Comparison of ENCODE assay signal across 17 cellular contexts in genomic region chr1:202093856-202094255, GRCh38. TPM values are rescaled to one million over a fixed set of nuclear protein-coding genes. Genes with fewer than 3 reads are reported as not detected.
A peak's percentile ranks its signal among the peaks of the same experiment; 100 is the strongest.
DNase-seq lines count a peak whose midpoint lies in the region; ATAC-seq and TF ChIP-seq lines count a peak whose summit lies in the region.
"Had no signal": no experiment of that assay in that cellular context is flagged by ENCODE, and none has a peak within 500 bp of the region (broad histone marks: within the 10 kb centered on the region; RNA-seq: fewer than 3 reads in every experiment).

No MANE protein-coding gene starts in this region.

- no peak overlapping the region for H3K4me3 ChIP-seq in WERI-Rb-1 (ENCODE audit: low read depth, low read length)

- peak overlapping the region; percentile 64 to 65 for H3K27ac Mint-ChIP-seq in stimulated activated naive CD8-positive, alpha-beta T cell treated with anti-CD3 and anti-CD28 coated beads, Interleukin-15, amount 100 ng/mL, for 72 hours
- peak overlapping the region; percentile 8 for H3K27ac Mint-ChIP-seq in nephron progenitor cell
- H3K27ac Mint-ChIP-seq: CD4-positive, CD25-positive, alpha-beta regulatory T cell had no signal

- H3K9me3 ChIP-seq in WERI-Rb-1 (ENCODE audit: severe bottlenecking): no peaks in the 10 kb centered on the region
- H3K9me3 ChIP-seq: BE2C, Caco-2 had no signal

- no peak for ATAC-seq in stimulated activated naive CD8-positive, alpha-beta T cell treated with anti-CD3 and anti-CD28 coated beads, Interleukin-15, amount 100 ng/mL, for 72 hours
- ATAC-seq in stimulated activated naive CD8-positive, alpha-beta T cell treated with anti-CD3 and anti-CD28 coated beads, Interleukin-15, Interleukin-2, amounts not matched to agents 100 U/mL and 50 U/mL, for 24 hours: no peak

- peaks cover 8% of the 10 kb centered on the region for H3K27me3 Mint-ChIP-seq in stimulated activated naive CD8-positive, alpha-beta T cell treated with anti-CD3 and anti-CD28 coated beads, Interleukin-15, amount 100 ng/mL, for 72 hours
- peaks cover 8% of the 10 kb centered on the region for H3K27me3 Mint-ChIP-seq in nephron progenitor cell (ENCODE audit: low read depth, poor library complexity)
- H3K27me3 Mint-ChIP-seq: CD4-positive, CD25-positive, alpha-beta regulatory T cell had no signal

- no peaks in the 10 kb centered on the region for H3K36me3 ChIP-seq in WERI-Rb-1
- H3K36me3 ChIP-seq: BE2C had no signal

- no peaks in the 10 kb centered on the region for H3K9me3 Mint-ChIP-seq in stimulated activated naive CD8-positive, alpha-beta T cell treated with anti-CD3 and anti-CD28 coated beads, Interleukin-15, amount 100 ng/mL, for 72 hours
- H3K9me3 Mint-ChIP-seq in nephron progenitor cell: no peaks in the 10 kb centered on the region
- H3K9me3 Mint-ChIP-seq: CD4-positive, CD25-positive, alpha-beta regulatory T cell; CD8-positive, alpha-beta memory T cell; H9 had no signal

- no peak for DNase-seq in stimulated activated naive CD8-positive, alpha-beta T cell treated with anti-CD3 and anti-CD28 coated beads, Interleukin-15, amount 100 ng/mL, for 72 hours
- DNase-seq in stimulated activated naive CD8-positive, alpha-beta T cell treated with anti-CD3 and anti-CD28 coated beads, Interleukin-15, Interleukin-2, amounts not matched to agents 100 U/mL and 50 U/mL, for 24 hours: no peak
- no peak for DNase-seq in WERI-Rb-1
- no peak for DNase-seq in nephron progenitor cell
- no peak for DNase-seq in NCI-H2227 treated with DMSO at 0.1 percent for 48 hours (lab: John Stamatoyannopoulos, UW)
- DNase-seq in mesenteric fat pad (ENCODE audit: low spot score): no peak
- DNase-seq: ACHN; BE2C; C1 segment of cervical spinal cord; Caco-2; CD4-positive, CD25-positive, alpha-beta regulatory T cell; CD8-positive, alpha-beta memory T cell; DMS153; DMS79; GF-D8; GOT3; H9 had no signal

- H3K27me3 ChIP-seq in WERI-Rb-1 (ENCODE audit: insufficient read depth, low read depth, severe bottlenecking): no peaks in the 10 kb centered on the region
- H3K27me3 ChIP-seq: BE2C had no signal

- no peaks in the 10 kb centered on the region for H3K4me1 Mint-ChIP-seq in stimulated activated naive CD8-positive, alpha-beta T cell treated with anti-CD3 and anti-CD28 coated beads, Interleukin-15, amount 100 ng/mL, for 72 hours
- H3K4me1 Mint-ChIP-seq in nephron progenitor cell: peaks cover 4% of the 10 kb centered on the region
- H3K4me1 Mint-ChIP-seq: CD4-positive, CD25-positive, alpha-beta regulatory T cell; CD8-positive, alpha-beta memory T cell had no signal

- TF ChIP-seq CTCF in WERI-Rb-1 (IDR thresholded peaks at IDR 0.05; ENCODE audit: low read depth, low read length) (no peak), nephron progenitor cell (IDR thresholded peaks at IDR 0.05) (no peak)

- H3K27ac ChIP-seq in WERI-Rb-1: peak overlapping the region; percentile 2; the same call in 1 of the 2 replicates

- no peaks in the 10 kb centered on the region for H3K36me3 Mint-ChIP-seq in nephron progenitor cell (ENCODE audit: low read depth)
- H3K36me3 Mint-ChIP-seq: CD4-positive, CD25-positive, alpha-beta regulatory T cell; CD8-positive, alpha-beta memory T cell had no signal

- no peak overlapping the region for H3K4me3 Mint-ChIP-seq in stimulated activated naive CD8-positive, alpha-beta T cell treated with anti-CD3 and anti-CD28 coated beads, Interleukin-15, amount 100 ng/mL, for 72 hours
- no peak overlapping the region for H3K4me3 Mint-ChIP-seq in nephron progenitor cell
- H3K4me3 Mint-ChIP-seq: CD4-positive, CD25-positive, alpha-beta regulatory T cell; CD8-positive, alpha-beta memory T cell; H9 had no signal

RNA-seq across cellular contexts. Expression of gene GPR37L1, which starts 28.9 kb away (rescaled TPM):
- not detected for total RNA-seq in mesenteric fat pad
- total RNA-seq: CD4-positive, CD25-positive, alpha-beta regulatory T cell; CD8-positive, alpha-beta memory T cell had no signal

RNA-seq across cellular contexts. Expression of gene ARL8A, which starts 50.7 kb away (rescaled TPM):
- total RNA-seq in mesenteric fat pad: 106 TPM
